16 cellular contexts compared by ENCODE assay signal in genomic region chr10:110762849-110763211, GRCh38.
DNase-seq lines count a peak whose midpoint lies in the region; ATAC-seq and TF ChIP-seq lines count a peak whose summit lies in the region.
"Had no signal": no experiment of that assay in that cellular context is flagged by ENCODE, and none has a peak within 500 bp of the region (broad histone marks: within the 10 kb centered on the region; RNA-seq: fewer than 3 reads in every experiment).

No MANE protein-coding gene starts in this region.

- DNase-seq in HK-2 (ENCODE audit: unreplicated experiment) (peak; percentile 17), glutamatergic neuron (peak; percentile 34), right atrium auricular region (ENCODE audit: low spot score) (no peak), psoas muscle (peak in 1 of 2 donors; percentile 72), HPDE6-E6E7 (ENCODE audit: extremely low spot score) (no peak), DMS153 (lab: John Stamatoyannopoulos, UW) (no peak)
- DNase-seq: CD8-positive, alpha-beta T cell; DMS79; H9; NCI-H1694 treated with DMSO at 0.1 percent for 48 hours; NCI-H446 treated with DMSO at 0.1 percent for 48 hours; NCI-H748 treated with DMSO at 0.1 percent for 48 hours; PC-9 had no signal

- H3K4me3 ChIP-seq in right atrium auricular region (no peak overlapping the region), psoas muscle (peak overlapping the region; percentile 60)
- H3K4me3 ChIP-seq: BLaER1, PC-9 had no signal

- H3K4me1 Mint-ChIP-seq in glutamatergic neuron (ENCODE audit: low read depth, unreplicated experiment): peaks cover 38% of the 10 kb centered on the region

- 32 to 70% (median 36%) methylated on average over 5 of the region's 5 CpGs for WGBS in psoas muscle, 3 donors

- peaks cover 0 to 29% of the 10 kb centered on the region in 2 donors for H3K4me1 ChIP-seq in right atrium auricular region
- peaks cover 61% of the 10 kb centered on the region for H3K4me1 ChIP-seq in psoas muscle
- H3K4me1 ChIP-seq: BLaER1 had no signal

- ATAC-seq in psoas muscle (peak; percentile 57 to 68 (median 64)), GM18505 (IDR thresholded peaks at IDR 0.05; ENCODE audit: unreplicated experiment) (no peak), HG02642 (IDR thresholded peaks at IDR 0.05; ENCODE audit: poor library complexity, unreplicated experiment) (no peak)
- ATAC-seq: CD8-positive, alpha-beta T cell had no signal

- no peaks in the 10 kb centered on the region for H3K36me3 Mint-ChIP-seq in glutamatergic neuron (ENCODE audit: unreplicated experiment)
- H3K36me3 Mint-ChIP-seq: CD8-positive, alpha-beta T cell had no signal

- TF ChIP-seq CTCF in glutamatergic neuron (IDR thresholded peaks at IDR 0.05; ENCODE audit: partially characterized antibody, unreplicated experiment) (no peak), right atrium auricular region (IDR thresholded peaks at IDR 0.05) (no peak), psoas muscle (IDR thresholded peaks at IDR 0.05) (no peak)

- no peaks in the 10 kb centered on the region for H3K27me3 ChIP-seq in right atrium auricular region
- no peaks in the 10 kb centered on the region for H3K27me3 ChIP-seq in psoas muscle (ENCODE audit: insufficient read depth in 3 of 3, low read length in 2 of 3)
- H3K27me3 ChIP-seq: BLaER1 had no signal

- peak overlapping the region; percentile 77 for H3K4me3 Mint-ChIP-seq in glutamatergic neuron (ENCODE audit: unreplicated experiment)
- H3K4me3 Mint-ChIP-seq: CD8-positive, alpha-beta T cell; H9 had no signal

- H3K27ac Mint-ChIP-seq in glutamatergic neuron (ENCODE audit: unreplicated experiment): peak overlapping the region; percentile 79
- H3K27ac Mint-ChIP-seq: CD8-positive, alpha-beta T cell; H9 had no signal

- no peak for TF ChIP-seq POLR2A in GM18505 (IDR thresholded peaks at IDR 0.05; ENCODE audit: borderline replicate concordance, extremely low read depth, insufficient read depth, insufficient read length)

- peak overlapping the region; percentile 83 to 94 for H3K27ac ChIP-seq in right atrium auricular region
- peak overlapping the region; percentile 89 for H3K27ac ChIP-seq in psoas muscle
- H3K27ac ChIP-seq: BLaER1, PC-9 had no signal

- H3K9me3 ChIP-seq in right atrium auricular region: no peaks in the 10 kb centered on the region
- H3K9me3 ChIP-seq in psoas muscle: no peaks in the 10 kb centered on the region
- H3K9me3 ChIP-seq: BLaER1 had no signal

- intact Hi-C loops in psoas muscle (cut with DNase I): loop anchor here in 1 of 2 donors (5.0 kb wide), 1 partner anchor 36 kb away; no protein-coding TSS in a partner anchor

- peaks cover 4% of the 10 kb centered on the region for H3K27me3 Mint-ChIP-seq in glutamatergic neuron (ENCODE audit: unreplicated experiment)

- peaks cover 10% of the 10 kb centered on the region for H3K9me3 Mint-ChIP-seq in glutamatergic neuron (ENCODE audit: unreplicated experiment)
- H3K9me3 Mint-ChIP-seq: CD8-positive, alpha-beta T cell had no signal

- no peaks in the 10 kb centered on the region for H3K36me3 ChIP-seq in right atrium auricular region
- H3K36me3 ChIP-seq in psoas muscle (ENCODE audit: insufficient read depth in 1 of 2, low read depth in 1 of 2): no peaks in the 10 kb centered on the region
- H3K36me3 ChIP-seq: BLaER1 had no signal

Comparison
In these comparisons a context has a peak if more than half of its experiments do, and no peak if none do; other contexts are left out.
1. DNase-seq: peak in HK-2 (single experiment) and glutamatergic neuron (single experiment); none in right atrium auricular region (single experiment), HPDE6-E6E7 (single experiment) and DMS153 (single experiment).
2. ATAC-seq: peak in psoas muscle (4 of 4); none in GM18505 (single experiment) and HG02642 (single experiment).